Comparison of ENCODE assay signal across 1 cellular context in genomic region chr19:1491114-1491848, GRCh38.
A peak's percentile ranks its signal among the peaks of the same experiment; 100 is the strongest.
TF ChIP-seq lines count a peak whose summit lies in the region.

Gene REEP6, plus strand, starts transcription at chr19:1491181. Its CDS starts 89 bp downstream, at chr19:1491270.

TF ChIP-seq in HEK293, 187 proteins besides CTCF, POLR2A, EP300 and RAD21 (continued from another document):
- TF ChIP-seq ZSCAN4 (tag by site-specific recombination; IDR thresholded peaks at IDR 0.05) = no peak
- no peak for TF ChIP-seq ZNF514 (tag by site-specific recombination; IDR thresholded peaks at IDR 0.05)
- TF ChIP-seq KLF10 (tag by site-specific recombination; IDR thresholded peaks at IDR 0.05) = no peak
- TF ChIP-seq ZNF677 (tag by site-specific recombination; IDR thresholded peaks at IDR 0.05) = 0 out of 2 replicates have a peak, but pooled peaks have one; percentile 42
- no peak for TF ChIP-seq SCRT2 (tag by site-specific recombination; IDR thresholded peaks at IDR 0.05)
- TF ChIP-seq ZNF19 (tag by site-specific recombination; IDR thresholded peaks at IDR 0.05; ENCODE audit: low read depth) = no peak
- no peak for TF ChIP-seq EGR2 (tag by site-specific recombination; IDR thresholded peaks at IDR 0.05; ENCODE audit: low read depth)
- TF ChIP-seq ZNF148 (tag by site-specific recombination; IDR thresholded peaks at IDR 0.05; ENCODE audit: borderline replicate concordance) = no peak
- 0 out of 2 replicates have a peak, but pooled peaks have one; percentile 33 for TF ChIP-seq ZNF777 (tag by site-specific recombination; IDR thresholded peaks at IDR 0.05; ENCODE audit: borderline replicate concordance)
- no peak for TF ChIP-seq ZSCAN5A (tag by site-specific recombination; IDR thresholded peaks at IDR 0.05)
- TF ChIP-seq ATF2 (tag by site-specific recombination; IDR thresholded peaks at IDR 0.05; ENCODE audit: low read depth) = no peak
- peak; percentile 80; the same call in 1 of the 2 replicates for TF ChIP-seq GLIS1 (tag by site-specific recombination; IDR thresholded peaks at IDR 0.05)
- TF ChIP-seq ZNF692 (tag by site-specific recombination; IDR thresholded peaks at IDR 0.05) = peak; percentile 12; the same call in 1 of the 2 replicates
- TF ChIP-seq ZBTB1 (tag by site-specific recombination; IDR thresholded peaks at IDR 0.05) = 0 out of 2 replicates have a peak, but pooled peaks have one; percentile 32
- TF ChIP-seq ZNF530 (tag by site-specific recombination; IDR thresholded peaks at IDR 0.05; ENCODE audit: low read depth) = no peak
- no peak for TF ChIP-seq ZNF664 (tag by site-specific recombination; IDR thresholded peaks at IDR 0.05)
- no peak for TF ChIP-seq ZNF529 (tag by site-specific recombination; IDR thresholded peaks at IDR 0.05; ENCODE audit: insufficient replicate concordance)
- 0 out of 2 replicates have a peak, but pooled peaks have one; percentile 22 for TF ChIP-seq SP7 (tag by site-specific recombination; IDR thresholded peaks at IDR 0.05)
- TF ChIP-seq ZNF580 (tag by site-specific recombination; IDR thresholded peaks at IDR 0.05) = no peak
- TF ChIP-seq ZNF660 (tag by site-specific recombination; IDR thresholded peaks at IDR 0.05) = 0 out of 2 replicates have a peak, but pooled peaks have one; percentile 28
TF ChIP-seq in HEK293: peak in this region for 11.
